Comparison of ENCODE assay signal across 12 cellular contexts in genomic region chr3:70989174-70989573, GRCh38.
DNase-seq lines count a peak whose midpoint lies in the region; ATAC-seq and TF ChIP-seq lines count a peak whose summit lies in the region.
"Had no signal": no experiment of that assay in that cellular context is flagged by ENCODE, and none has a peak within 500 bp of the region (broad histone marks: within the 10 kb centered on the region; RNA-seq: fewer than 3 reads in every experiment).

No MANE protein-coding gene starts in this region.

- H3K27me3 Mint-ChIP-seq in WTC11 (ENCODE audit: low read depth): no peaks in the 10 kb centered on the region
- H3K27me3 Mint-ChIP-seq: activated naive CD8-positive, alpha-beta T cell treated with anti-CD3 and anti-CD28 coated beads, Interleukin-2, amount 50 U/mL, for 24 hours had no signal

- TF ChIP-seq POLR2A in body of pancreas (IDR thresholded peaks at IDR 0.05): no peak
- no peak for TF ChIP-seq POLR2A in tibial nerve (IDR thresholded peaks at IDR 0.05)

- H3K9me3 ChIP-seq in body of pancreas (no peaks in the 10 kb centered on the region), tibial nerve (no peaks in the 10 kb centered on the region)

- CTCF ChIA-PET in WTC11 (lab: Charles Lee): no interaction called here

- POLR2A ChIA-PET in WTC11 (lab: Charles Lee): interaction anchor here (1.1 kb wide), 1 partner anchor 10 kb away, joined by 3 read pairs; no protein-coding TSS in a partner anchor

- intact Hi-C loops in body of pancreas (cut with DNase I): no loop called here

- H3K4me1 Mint-ChIP-seq in WTC11: peaks cover 6% of the 10 kb centered on the region; the same call in 1 of the 2 replicates

- ATAC-seq in body of pancreas (peak; percentile 30), HG03175 (IDR thresholded peaks at IDR 0.05; ENCODE audit: unreplicated experiment) (no peak), WTC11 (no peak)
- ATAC-seq: activated CD4-positive, CD25-positive, alpha-beta regulatory T cell treated with anti-CD3 and anti-CD28 coated beads, Interleukin-2, amount 50 U/mL, for 24 hours; activated naive CD8-positive, alpha-beta T cell treated with anti-CD3 and anti-CD28 coated beads, Interleukin-2, amount 50 U/mL, for 24 hours had no signal

- peaks cover 0 to 15% of the 10 kb centered on the region in 2 donors for H3K36me3 ChIP-seq in body of pancreas (replicated peaks in 1 of 2; ENCODE audit: insufficient read depth in 1 of 2, low read depth in 2 of 2)
- peaks cover 0 to 30% (median 6%) of the 10 kb centered on the region in 3 donors for H3K36me3 ChIP-seq in tibial nerve

- H3K4me3 Mint-ChIP-seq in WTC11: no peak overlapping the region
- H3K4me3 Mint-ChIP-seq: activated naive CD8-positive, alpha-beta T cell treated with anti-CD3 and anti-CD28 coated beads, Interleukin-2, amount 50 U/mL, for 24 hours had no signal

- H3K4me3 ChIP-seq in body of pancreas (no peak overlapping the region), tibial nerve (no peak overlapping the region)

- no peak for TF ChIP-seq EP300 in tibial nerve (IDR thresholded peaks at IDR 0.05)

- H3K27ac ChIP-seq in body of pancreas (peak overlapping the region in 1 of 4 donors; percentile 33), tibial nerve (peak overlapping the region in 3 of 4 donors; percentile 5 to 53 (median 51))

- no peak for TF ChIP-seq CTCF in body of pancreas (IDR thresholded peaks at IDR 0.05)
- TF ChIP-seq CTCF in tibial nerve (IDR thresholded peaks at IDR 0.05): no peak
- no peak for TF ChIP-seq CTCF in WTC11 (IDR thresholded peaks at IDR 0.05)

- 58 to 80% methylated on average over 3 of the region's 3 CpGs for WGBS in body of pancreas, 2 donors
- 29 to 43% methylated on average over 3 of the region's 3 CpGs for WGBS in tibial nerve, 2 donors

- no peaks in the 10 kb centered on the region for H3K9me3 Mint-ChIP-seq in WTC11
- H3K9me3 Mint-ChIP-seq: activated naive CD8-positive, alpha-beta T cell treated with anti-CD3 and anti-CD28 coated beads, Interleukin-2, amount 50 U/mL, for 24 hours had no signal

- H3K36me3 Mint-ChIP-seq in WTC11: peaks cover 10% of the 10 kb centered on the region

- no peaks in the 10 kb centered on the region for H3K27me3 ChIP-seq in body of pancreas
- H3K27me3 ChIP-seq in tibial nerve: no peaks in the 10 kb centered on the region

- H3K27ac Mint-ChIP-seq in WTC11: no peak overlapping the region

- H3K4me1 ChIP-seq in body of pancreas (peaks cover 6% of the 10 kb centered on the region), tibial nerve (peaks cover 0 to 26% (median 4%) of the 10 kb centered on the region in 4 donors)

- peak; percentile 0 for DNase-seq in DMS53 (lab: John Stamatoyannopoulos, UW)
- DNase-seq in DMS53 treated with DMSO at 0.1 percent for 48 hours (lab: John Stamatoyannopoulos, UW; ENCODE audit: unreplicated experiment): no peak
- DNase-seq in body of pancreas: no peak
- DNase-seq in kidney glomerular epithelial cell (lab: John Stamatoyannopoulos, UW): peak; percentile 64
- DNase-seq in tibial nerve (ENCODE audit: low spot score in 2 of 2): no peak
- no peak for DNase-seq in NCI-H187 treated with DMSO at 0.1 percent for 48 hours (lab: John Stamatoyannopoulos, UW)
- DNase-seq in WTC11 (ENCODE audit: low spot score): no peak
- DNase-seq: 8988T; activated naive CD8-positive, alpha-beta T cell treated with anti-CD3 and anti-CD28 coated beads, Interleukin-2, amount 50 U/mL, for 24 hours; head of caudate nucleus had no signal

TF ChIP-seq in WTC11, 78 proteins besides CTCF, POLR2A, EP300 and RAD21 (continues in another document):
- TF ChIP-seq ELF4 (CRISPR knock-in tag; IDR thresholded peaks at IDR 0.05; ENCODE audit: low read depth) (no peak), TCF7 (CRISPR knock-in tag; IDR thresholded peaks at IDR 0.05; ENCODE audit: low read depth) (no peak), ZBTB21 (CRISPR knock-in tag; IDR thresholded peaks at IDR 0.05; ENCODE audit: borderline replicate concordance) (no peak), GTF2I (CRISPR knock-in tag; conservative IDR thresholded peaks at IDR 0.05) (no peak), CREM (CRISPR knock-in tag; IDR thresholded peaks at IDR 0.05) (no peak), KAT7 (CRISPR knock-in tag; IDR thresholded peaks at IDR 0.05; ENCODE audit: borderline replicate concordance) (no peak), ARID4B (CRISPR knock-in tag; IDR thresholded peaks at IDR 0.05; ENCODE audit: borderline replicate concordance) (no peak), STAT6 (CRISPR knock-in tag; conservative IDR thresholded peaks at IDR 0.05; ENCODE audit: low read depth) (no peak), ETV6 (CRISPR knock-in tag; IDR thresholded peaks at IDR 0.05) (no peak), CREB1 (CRISPR knock-in tag; IDR thresholded peaks at IDR 0.05) (no peak)
- TF ChIP-seq, protein P1, sequence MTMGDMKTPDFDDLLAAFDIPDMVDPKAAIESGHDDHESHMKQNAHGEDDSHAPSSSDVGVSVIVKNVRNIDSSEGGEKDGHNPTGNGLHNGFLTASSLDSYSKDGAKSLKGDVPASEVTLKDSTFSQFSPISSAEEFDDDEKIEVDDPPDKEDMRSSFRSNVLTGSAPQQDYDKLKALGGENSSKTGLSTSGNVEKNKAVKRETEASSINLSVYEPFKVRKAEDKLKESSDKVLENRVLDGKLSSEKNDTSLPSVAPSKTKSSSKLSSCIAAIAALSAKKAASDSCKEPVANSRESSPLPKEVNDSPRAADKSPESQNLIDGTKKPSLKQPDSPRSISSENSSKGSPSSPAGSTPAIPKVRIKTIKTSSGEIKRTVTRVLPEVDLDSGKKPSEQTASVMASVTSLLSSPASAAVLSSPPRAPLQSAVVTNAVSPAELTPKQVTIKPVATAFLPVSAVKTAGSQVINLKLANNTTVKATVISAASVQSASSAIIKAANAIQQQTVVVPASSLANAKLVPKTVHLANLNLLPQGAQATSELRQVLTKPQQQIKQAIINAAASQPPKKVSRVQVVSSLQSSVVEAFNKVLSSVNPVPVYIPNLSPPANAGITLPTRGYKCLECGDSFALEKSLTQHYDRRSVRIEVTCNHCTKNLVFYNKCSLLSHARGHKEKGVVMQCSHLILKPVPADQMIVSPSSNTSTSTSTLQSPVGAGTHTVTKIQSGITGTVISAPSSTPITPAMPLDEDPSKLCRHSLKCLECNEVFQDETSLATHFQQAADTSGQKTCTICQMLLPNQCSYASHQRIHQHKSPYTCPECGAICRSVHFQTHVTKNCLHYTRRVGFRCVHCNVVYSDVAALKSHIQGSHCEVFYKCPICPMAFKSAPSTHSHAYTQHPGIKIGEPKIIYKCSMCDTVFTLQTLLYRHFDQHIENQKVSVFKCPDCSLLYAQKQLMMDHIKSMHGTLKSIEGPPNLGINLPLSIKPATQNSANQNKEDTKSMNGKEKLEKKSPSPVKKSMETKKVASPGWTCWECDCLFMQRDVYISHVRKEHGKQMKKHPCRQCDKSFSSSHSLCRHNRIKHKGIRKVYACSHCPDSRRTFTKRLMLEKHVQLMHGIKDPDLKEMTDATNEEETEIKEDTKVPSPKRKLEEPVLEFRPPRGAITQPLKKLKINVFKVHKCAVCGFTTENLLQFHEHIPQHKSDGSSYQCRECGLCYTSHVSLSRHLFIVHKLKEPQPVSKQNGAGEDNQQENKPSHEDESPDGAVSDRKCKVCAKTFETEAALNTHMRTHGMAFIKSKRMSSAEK (CRISPR knock-in tag; IDR thresholded peaks at IDR 0.05; ENCODE audit: borderline replicate concordance): no peak

Comparison
In these comparisons a context has a peak if more than half of its experiments do, and no peak if none do; other contexts are left out.
1. DNase-seq: peak in DMS53 (single experiment) and kidney glomerular epithelial cell (single experiment); none in DMS53 treated with DMSO at 0.1 percent for 48 hours (single experiment), body of pancreas (0 of 4), tibial nerve (0 of 2), NCI-H187 treated with DMSO at 0.1 percent for 48 hours (single experiment) and WTC11 (single experiment).